Comparison of ENCODE assay signal across 8 cellular contexts in the genomic region with DNA sequence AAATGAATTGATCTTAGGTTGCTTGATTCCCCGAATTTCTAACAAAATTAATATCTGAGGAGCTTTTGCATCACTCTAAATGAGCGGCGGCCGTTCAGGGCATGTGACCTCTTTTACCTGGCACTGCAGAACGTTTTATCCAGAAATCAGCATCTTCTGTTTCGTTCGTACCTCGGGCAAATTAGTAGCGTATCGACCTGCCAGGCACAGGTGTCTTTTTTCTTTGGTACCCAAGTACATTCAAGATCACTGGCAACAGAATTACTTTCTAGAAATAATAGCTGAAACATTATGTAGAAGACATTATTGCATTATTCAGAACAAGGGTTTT. TPM values are rescaled to one million over a fixed set of nuclear protein-coding genes. Genes with fewer than 3 reads are reported as not detected.
DNase-seq lines count a peak whose midpoint lies in the region; ATAC-seq, FAIRE-seq and TF ChIP-seq lines count a peak whose summit lies in the region.

No MANE protein-coding gene starts in this region.

- TF ChIP-seq CTCF in AG04449 (IDR thresholded peaks at IDR 0.05; ENCODE audit: insufficient read depth, low read length, missing control alignments) (no peak), bronchial epithelial cell (IDR thresholded peaks at IDR 0.05; ENCODE audit: insufficient read depth, low read length, severe bottlenecking) (no peak), foreskin keratinocyte (conservative IDR thresholded peaks at IDR 0.05) (no peak)

- H3K4me1 ChIP-seq in HUES6 (ENCODE audit: control insufficient read depth, insufficient read depth, low read length) (peaks cover 34% of the 10 kb centered on the region), mucosa of rectum (ENCODE audit: control insufficient read depth in 2 of 2, insufficient read depth in 2 of 2, low read length in 2 of 2) (peaks cover 7 to 9% of the 10 kb centered on the region in 2 donors), foreskin keratinocyte (peaks cover 22% of the 10 kb centered on the region)

- H3K27ac ChIP-seq in HUES6 (ENCODE audit: low read depth, low read length): no peak overlapping the region
- no peak overlapping the region for H3K27ac ChIP-seq in mucosa of rectum (ENCODE audit: low read depth in 2 of 2, low read length in 2 of 2)
- no peak overlapping the region for H3K27ac ChIP-seq in foreskin keratinocyte

- FAIRE-seq in bronchial epithelial cell (lab: Jason Lieb, UNC): no peak
- FAIRE-seq in urothelium cell line (lab: Jason Lieb, UNC): no peak

- POLR2A ChIA-PET in AG04449 (lab: Yijun Ruan, JAX): interaction anchor here (1.2 kb wide), 1 partner anchor 119 kb away, joined by 3 read pairs; a partner anchor contains a TSS

- DNase-seq in AG04449 (ENCODE audit: low read depth, low spot score): no peak
- no peak for DNase-seq in bronchial epithelial cell (ENCODE audit: low read depth)
- DNase-seq in foreskin keratinocyte: no peak
- no peak for DNase-seq in NCI-H226
- no peak for DNase-seq in urothelium cell line (ENCODE audit: low spot score)

- H3K9me3 ChIP-seq in HUES6 (ENCODE audit: control insufficient read depth, insufficient read depth, low read depth, low read length) (no peaks in the 10 kb centered on the region), mucosa of rectum (ENCODE audit: control insufficient read depth in 2 of 2, low read length in 2 of 2) (no peaks in the 10 kb centered on the region)

- H3K27me3 ChIP-seq in HUES6 (ENCODE audit: control insufficient read depth, insufficient read depth, low read length) (peaks cover 25% of the 10 kb centered on the region), bronchial epithelial cell (ENCODE audit: control insufficient read depth, insufficient read depth, low read length) (no peaks in the 10 kb centered on the region), mucosa of rectum (ENCODE audit: control insufficient read depth in 2 of 2, insufficient read depth in 2 of 2, low read length in 2 of 2) (no peaks in the 10 kb centered on the region), foreskin keratinocyte (no peaks in the 10 kb centered on the region)

- CTCF ChIA-PET in AG04449 (lab: Yijun Ruan, JAX): interaction anchor here (0.7 to 1.2 kb wide), 2 partner anchors 10 to 119 kb away, joined by 3 read pairs; a partner anchor contains a TSS

- H3K9ac ChIP-seq in HUES6 (ENCODE audit: low read length): peak overlapping the region; percentile 77
- H3K9ac ChIP-seq in mucosa of rectum (ENCODE audit: low read depth in 1 of 2, low read length in 2 of 2): peak overlapping the region; percentile 70 to 84

- ATAC-seq in foreskin keratinocyte (no peak), GM21737 (IDR thresholded peaks at IDR 0.05; ENCODE audit: unreplicated experiment) (no peak)

- no peaks in the 10 kb centered on the region for H3K36me3 ChIP-seq in HUES6 (ENCODE audit: control insufficient read depth, insufficient read depth, low read length)
- H3K36me3 ChIP-seq in bronchial epithelial cell (ENCODE audit: control insufficient read depth, insufficient read depth, low read length): no peaks in the 10 kb centered on the region
- H3K36me3 ChIP-seq in mucosa of rectum (ENCODE audit: control insufficient read depth in 2 of 2, insufficient read depth in 2 of 2, low read length in 2 of 2): no peaks in the 10 kb centered on the region

- H3K4me3 ChIP-seq in AG04449 (ENCODE audit: low read depth, low read length) (peak overlapping the region; percentile 75), HUES6 (ENCODE audit: low read depth, low read length) (peak overlapping the region; percentile 79), bronchial epithelial cell (ENCODE audit: low read depth, low read length) (peak overlapping the region; percentile 83), mucosa of rectum (ENCODE audit: low read length in 2 of 2) (peak overlapping the region; percentile 69 to 87)

RNA-seq across cellular contexts. Expression of a gene that starts 0.9 kb away (rescaled TPM):
- total RNA-seq in bronchial epithelial cell (49.2 and 52.6 TPM in 2 replicates), foreskin keratinocyte (14.0 and 16.7 TPM in 2 replicates)
- polyA plus RNA-seq in foreskin keratinocyte: 5.2 and 7.4 TPM in 2 replicates
